ENCODE assay signal across 31 cellular contexts in the genomic region with DNA sequence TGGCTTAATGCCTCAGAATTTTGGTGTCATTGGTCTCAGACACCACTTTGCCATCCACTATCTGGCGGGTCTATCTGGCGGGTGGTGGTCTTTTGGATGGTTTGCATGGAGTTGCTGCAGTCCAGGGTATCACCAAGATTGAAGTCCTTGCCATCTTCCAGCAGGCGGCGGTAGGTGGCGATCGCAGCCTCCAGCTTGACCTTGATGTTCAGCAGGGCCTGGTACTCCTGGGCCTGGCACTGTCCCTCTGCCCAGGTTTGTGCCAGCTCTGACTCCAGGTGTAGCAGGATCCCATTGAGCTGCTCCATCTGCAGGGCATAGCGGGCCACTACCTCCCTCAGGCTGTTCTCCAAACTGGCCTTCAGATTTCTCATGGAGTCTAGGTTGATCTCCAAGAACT.
"Had no signal": no experiment of that assay in that cellular context is flagged by ENCODE, and none has a peak within 500 bp of the region (broad histone marks: within the 10 kb centered on the region; RNA-seq: fewer than 3 reads in every experiment).

No MANE protein-coding gene starts in this region.

- H2AFZ ChIP-seq: PC-9 had no signal

- H3K4me1 Mint-ChIP-seq: activated CD4-positive, alpha-beta T cell treated with anti-CD3 and anti-CD28 coated beads, Interleukin-2, amount 10 ng/mL, durations not matched to agents 24 days and 14 days had no signal

- FAIRE-seq: astrocyte, RCC 7860 had no signal

- H3K36me3 ChIP-seq: adrenal gland, breast epithelium, MG63, WERI-Rb-1 had no signal

- H3K4me3 ChIP-seq: adrenal gland, body of pancreas, breast epithelium, MG63, PC-9 had no signal

- H3K27ac ChIP-seq: adrenal gland, body of pancreas, breast epithelium, PC-9, RWPE1, WERI-Rb-1 had no signal

- H3K27me3 ChIP-seq: adrenal gland, body of pancreas, breast epithelium, MG63 had no signal

- H3K4me2 ChIP-seq: PC-9 had no signal

- H3K4me3 Mint-ChIP-seq: activated CD4-positive, alpha-beta T cell treated with anti-CD3 and anti-CD28 coated beads, Interleukin-2, amount 10 ng/mL, durations not matched to agents 24 days and 14 days; activated CD8-positive, alpha-beta T cell treated with anti-CD3 and anti-CD28 coated beads for 36 hours; activated naive CD4-positive, alpha-beta T cell treated with anti-CD3 and anti-CD28 coated beads for 36 hours; activated T-cell treated with anti-CD3 and anti-CD28 coated beads, Interleukin-2, amount 50 U/mL, for 24 hours; activated T-helper 1 cell treated with anti-CD3 and anti-CD28 coated beads, Interleukin-12 subunit alpha, Interleukin-12 subunit beta, Interleukin-2, Interleukin-4 antibody, amounts not matched to agents 30 ng/mL and 10 ng/mL and 1 ng/mL, durations not matched to agents 14 hours and 24 hours and 36 hours had no signal

- H3K4me1 ChIP-seq: adrenal gland, body of pancreas, breast epithelium had no signal

- DNase-seq: activated CD4-positive, alpha-beta T cell treated with anti-CD3 and anti-CD28 coated beads, Interleukin-2, amount 10 ng/mL, durations not matched to agents 24 days and 14 days; activated CD4-positive, alpha-beta T cell treated with anti-CD3 and anti-CD28 coated beads, Interleukin-2, amount 50 U/mL, for 4 hours; activated CD8-positive, alpha-beta T cell treated with anti-CD3 and anti-CD28 coated beads for 36 hours; activated gamma-delta T cell treated with Interleukin-2 at 50 U/mL for 16 hours; activated naive CD4-positive, alpha-beta T cell treated with anti-CD3 and anti-CD28 coated beads for 36 hours; activated T-cell treated with anti-CD3 and anti-CD28 coated beads, Interleukin-2, amount 50 U/mL, for 24 hours; adrenal gland; body of pancreas; cerebellar nuclear complex; MG63; NCI-H1048; NCI-H1436 treated with DMSO at 0.1 percent for 48 hours; NCI-H1694 treated with DMSO at 0.1 percent for 48 hours; NCI-H2029; NCI-H345; NCI-H524 treated with DMSO at 0.1 percent for 48 hours; NK-92 treated with Interleukin-12 subunit alpha and Interleukin-12 subunit beta, amount 100 ng/mL, for 24 hours; PC-9; SIG-M5; SW 1271; T-helper 1 cell; T-helper 2 cell; T1000; WERI-Rb-1 had no signal

- ATAC-seq: activated CD8-positive, alpha-beta T cell treated with anti-CD3 and anti-CD28 coated beads for 36 hours; activated naive CD4-positive, alpha-beta T cell treated with anti-CD3 and anti-CD28 coated beads, Interleukin-2, amount 50 U/mL, for 72 hours; body of pancreas; Right ventricle myocardium inferior had no signal
